In genomic region chr1:2214541-2215241, GRCh38 we compare ENCODE assay signal across 9 cellular contexts. TPM values are rescaled to one million over a fixed set of nuclear protein-coding genes. Genes with fewer than 3 reads are reported as not detected.
DNase-seq lines count a peak whose midpoint lies in the region; ATAC-seq and TF ChIP-seq lines count a peak whose summit lies in the region.
"Had no signal": no experiment of that assay in that cellular context is flagged by ENCODE, and none has a peak within 500 bp of the region (broad histone marks: within the 10 kb centered on the region; RNA-seq: fewer than 3 reads in every experiment).

No MANE protein-coding gene starts in this region.

- H3K9ac ChIP-seq in NT2/D1 (ENCODE audit: insufficient read length, low read depth) = peak overlapping the region; percentile 50

- H3K27ac ChIP-seq in esophagus squamous epithelium = peak overlapping the region; percentile 83 to 98 (median 93)
- peak overlapping the region; percentile 77 for H3K27ac ChIP-seq in substantia nigra (ENCODE audit: low read depth, low read length, poor library complexity, severe bottlenecking)

- H3K9me3 ChIP-seq in NT2/D1 (ENCODE audit: insufficient read depth, low read length) (no peaks in the 10 kb centered on the region), esophagus squamous epithelium (no peaks in the 10 kb centered on the region)

- H3K4me1 ChIP-seq in NT2/D1 (ENCODE audit: insufficient read depth, insufficient read length) = peaks cover 21% of the 10 kb centered on the region
- H3K4me1 ChIP-seq in esophagus squamous epithelium = peaks cover 43 to 58% (median 48%) of the 10 kb centered on the region in 3 donors

- no peak for TF ChIP-seq CTCF in esophagus squamous epithelium (IDR thresholded peaks at IDR 0.05)

- intact Hi-C loops in esophagus squamous epithelium (cut with DNase I) = no loop called here

- 57% methylated on average over 1 of the region's 21 CpGs; no CpG with 5 or more reads in 1 of the 2 donors for WGBS in esophagus squamous epithelium, 2 donors

- H3K36me3 ChIP-seq in NT2/D1 (ENCODE audit: insufficient read depth, insufficient read length, low read length) (no peaks in the 10 kb centered on the region), esophagus squamous epithelium (no peaks in the 10 kb centered on the region)

- H3K27me3 ChIP-seq in NT2/D1 (ENCODE audit: insufficient read depth, insufficient read length) = peaks cover 3% of the 10 kb centered on the region
- H3K27me3 ChIP-seq in esophagus squamous epithelium = no peaks in the 10 kb centered on the region

- TF ChIP-seq POLR2A in esophagus squamous epithelium (IDR thresholded peaks at IDR 0.05) = no peak

- ATAC-seq in HG03135 (IDR thresholded peaks at IDR 0.05; ENCODE audit: unreplicated experiment) (no peak), GM21390 (IDR thresholded peaks at IDR 0.05; ENCODE audit: unreplicated experiment) (no peak)

- H3K4me3 ChIP-seq in NT2/D1 (ENCODE audit: insufficient read length, low read depth) (no peak overlapping the region), esophagus squamous epithelium (peak overlapping the region in 3 of 4 donors; percentile 22 to 55 (median 40))

- no peak for DNase-seq in NT2/D1 (ENCODE audit: low read depth, low spot score)
- DNase-seq in esophagus squamous epithelium (lab: John Stamatoyannopoulos, UW) = no peak
- DNase-seq in midbrain (lab: John Stamatoyannopoulos, UW) = peak; percentile 19
- DNase-seq in substantia nigra (lab: John Stamatoyannopoulos, UW) = peak in 27 of 49 donors; percentile 27 to 74 (median 51)
- no peak for DNase-seq in HK-2 (ENCODE audit: unreplicated experiment)
- DNase-seq in H4 (ENCODE audit: low spot score) = no peak
- DNase-seq: activated CD4-positive, CD25-positive, alpha-beta regulatory T cell had no signal

RNA-seq across cellular contexts. Expression of gene SKI, which starts 13.4 kb away (rescaled TPM):
- 10 to 100 TPM; 18.2 to 38.8 (median 25.2) TPM for total RNA-seq in esophagus squamous epithelium
- total RNA-seq in H4 (2014; rRNA removed; shearing (Covaris generic)) = 3.3 and 172 TPM in 2 replicates

RNA-seq across cellular contexts. Expression of gene FAAP20, which starts 20.1 kb away (rescaled TPM):
- total RNA-seq in esophagus squamous epithelium = 10 to 100 TPM in 3 of 4 donors, 1 to 10 TPM in 1; 8.6 to 22.5 (median 18.1) TPM
- 24.5 and 28.5 TPM in 2 replicates for total RNA-seq in H4 (2014; rRNA removed; shearing (Covaris generic))

Comparison
In these comparisons a context has a peak if more than half of its experiments do, and no peak if none do; other contexts are left out.
1. DNase-seq: peak in midbrain (single experiment) and substantia nigra (27 of 49); none in NT2/D1 (single experiment), esophagus squamous epithelium (single experiment), HK-2 (single experiment) and H4 (single experiment).